Comparison of ENCODE assay signal across 8 cellular contexts in the genomic region with DNA sequence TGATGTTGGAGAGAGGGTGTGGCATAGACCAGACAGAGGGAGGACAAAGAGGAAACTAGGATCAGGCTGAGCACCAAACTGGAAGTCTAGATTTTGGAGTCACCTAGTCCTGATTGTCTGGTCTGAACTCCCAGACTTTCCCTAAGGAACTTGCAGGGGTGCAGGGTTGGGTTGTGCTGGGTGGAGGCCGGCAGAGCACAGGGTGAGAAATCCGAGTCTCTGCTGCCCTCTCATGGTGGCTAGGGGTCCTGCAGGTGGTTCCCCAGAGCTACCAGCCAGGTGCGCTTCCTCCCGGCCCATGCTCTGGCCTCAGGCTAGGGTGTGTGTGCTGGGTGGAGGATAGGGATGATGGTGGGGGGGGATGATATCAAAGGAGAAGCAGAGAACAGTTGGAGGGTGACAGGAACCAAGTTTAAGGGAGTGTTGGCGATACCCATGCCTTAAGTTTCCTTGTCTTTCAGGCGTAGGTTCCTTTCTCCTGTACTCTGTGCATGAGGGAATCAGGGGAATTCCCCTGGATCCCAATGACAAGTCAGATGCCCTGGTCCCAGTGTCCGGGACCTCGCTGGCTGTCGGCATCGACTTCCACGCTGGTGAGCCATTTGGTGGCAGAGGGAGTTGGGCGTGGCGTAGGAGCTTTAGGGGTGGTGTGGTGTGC. TPM values are rescaled to one million over a fixed set of nuclear protein-coding genes. Genes with fewer than 3 reads are reported as not detected.
DNase-seq lines count a peak whose midpoint lies in the region; ATAC-seq, FAIRE-seq and TF ChIP-seq lines count a peak whose summit lies in the region.

No MANE protein-coding gene starts in this region.

- DNase-seq in BE2C (peak; percentile 84), GM19239 (ENCODE audit: insufficient read length, low spot score) (peak; percentile 99), NCI-H510A (lab: John Stamatoyannopoulos, UW) (peak; percentile 38), dorsolateral prefrontal cortex (peak in 8 of 10 donors; percentile 56 to 83 (median 64)), memory B cell (ENCODE audit: low spot score in 2 of 2) (peak; percentile 86 to 95)
- DNase-seq in activated CD4-positive, alpha-beta T cell treated with anti-CD3 and anti-CD28 coated beads, Interleukin-2, amount 50 U/mL, for 24 hours (ENCODE audit: low read depth in 1 of 2, low spot score in 1 of 2): peak; percentile 73 to 75
- DNase-seq in stimulated activated CD8-positive, alpha-beta memory T cell treated with anti-CD3 and anti-CD28 coated beads, Interleukin-4, amount 100 ng/mL, for 24 hours (ENCODE audit: low read depth): peak; percentile 73

- H3K4me3 Mint-ChIP-seq in memory B cell: no peak overlapping the region

- peak; percentile 94 for FAIRE-seq in GM19239 (lab: Jason Lieb, UNC)

- H3K27me3 Mint-ChIP-seq in memory B cell: peaks cover 8% of the 10 kb centered on the region

- H3K4me1 Mint-ChIP-seq in memory B cell: peaks cover 8% of the 10 kb centered on the region

- H3K9me3 ChIP-seq in BE2C: no peaks in the 10 kb centered on the region

- no peaks in the 10 kb centered on the region for H3K9me3 Mint-ChIP-seq in memory B cell

- TF ChIP-seq CTCF in BE2C (IDR thresholded peaks at IDR 0.05; ENCODE audit: low read depth, low read length) (peak; percentile 93), dorsolateral prefrontal cortex (IDR thresholded peaks at IDR 0.05 in 54 of 56, conservative IDR thresholded peaks at IDR 0.05 in 2 of 56; ENCODE audit: low read depth in 1 of 56, partially characterized antibody in 56 of 56) (peak; percentile 46 to 93 (median 86))

- no peaks in the 10 kb centered on the region for H3K4me1 ChIP-seq in BE2C

- no peak overlapping the region for H3K27ac Mint-ChIP-seq in memory B cell

- no peak overlapping the region for H3K27ac ChIP-seq in dorsolateral prefrontal cortex

- H3K36me3 Mint-ChIP-seq in memory B cell: no peaks in the 10 kb centered on the region

- H3K36me3 ChIP-seq in BE2C: no peaks in the 10 kb centered on the region

- H3K27me3 ChIP-seq in BE2C (no peaks in the 10 kb centered on the region), dorsolateral prefrontal cortex (no peaks in the 10 kb centered on the region)

- H3K4me3 ChIP-seq in BE2C (ENCODE audit: low read depth, low read length): no peak overlapping the region
- no peak overlapping the region for H3K4me3 ChIP-seq in dorsolateral prefrontal cortex

- intact Hi-C loops in dorsolateral prefrontal cortex (cut with DNase I): loop anchor here (2.0 to 5.0 kb wide), 2 partner anchors 58 to 111 kb away; no protein-coding TSS in a partner anchor

- ATAC-seq in HG03432 (IDR thresholded peaks at IDR 0.05; ENCODE audit: unreplicated experiment): peak; percentile 87
- peak; percentile 99 for ATAC-seq in memory B cell (ENCODE audit: low read depth)

RNA-seq across cellular contexts. Expression of gene NXPH4, which starts 33.5 kb away (rescaled TPM):
- polyA plus RNA-seq in BE2C (2012; ENCODE audit: insufficient read depth, insufficient read length, low read depth): 47.6 TPM
- 10 to 100 TPM in 3 of 120 experiments, 1 to 10 TPM in 113, under 1 TPM in 4; 0.56 to 14.0 (median 4.6) TPM for total RNA-seq in dorsolateral prefrontal cortex

RNA-seq across cellular contexts. Expression of gene LRP1-AS, which starts 35.6 kb away (rescaled TPM):
- not detected for polyA plus RNA-seq in BE2C (2012; ENCODE audit: insufficient read depth, insufficient read length, low read depth)
- total RNA-seq in dorsolateral prefrontal cortex: under 1 TPM in 2 of 120 experiments, not detected in 118; 0.76 to 0.81 TPM

RNA-seq across cellular contexts. Expression of gene SHMT2, which starts 46.5 kb away (rescaled TPM):
- 1,102 TPM for polyA plus RNA-seq in BE2C (2012; ENCODE audit: insufficient read depth, insufficient read length, low read depth)
- total RNA-seq in dorsolateral prefrontal cortex: 10 to 100 TPM; 16.2 to 50.9 (median 31.5) TPM

RNA-seq across cellular contexts. Expression of gene LRP1, which starts 54.8 kb away (rescaled TPM):
- polyA plus RNA-seq in BE2C (2012; ENCODE audit: insufficient read depth, insufficient read length, low read depth): 6.4 TPM
- total RNA-seq in dorsolateral prefrontal cortex: 100 to 1,000 TPM; 152 to 428 (median 234) TPM

Comparison
In these comparisons a context has a peak if more than half of its experiments do, and no peak if none do; other contexts are left out.
1. DNase-seq: peak in every context shown above with its lines; median percentile 99 in GM19239; 90 in memory B cell; 84 in BE2C; 74 in activated CD4-positive, alpha-beta T cell treated with anti-CD3 and anti-CD28 coated beads, Interleukin-2, amount 50 U/mL, for 24 hours; 73 in stimulated activated CD8-positive, alpha-beta memory T cell treated with anti-CD3 and anti-CD28 coated beads, Interleukin-4, amount 100 ng/mL, for 24 hours; 64 in dorsolateral prefrontal cortex; 38 in NCI-H510A.